8 cellular contexts compared by ENCODE assay signal in the genomic region with DNA sequence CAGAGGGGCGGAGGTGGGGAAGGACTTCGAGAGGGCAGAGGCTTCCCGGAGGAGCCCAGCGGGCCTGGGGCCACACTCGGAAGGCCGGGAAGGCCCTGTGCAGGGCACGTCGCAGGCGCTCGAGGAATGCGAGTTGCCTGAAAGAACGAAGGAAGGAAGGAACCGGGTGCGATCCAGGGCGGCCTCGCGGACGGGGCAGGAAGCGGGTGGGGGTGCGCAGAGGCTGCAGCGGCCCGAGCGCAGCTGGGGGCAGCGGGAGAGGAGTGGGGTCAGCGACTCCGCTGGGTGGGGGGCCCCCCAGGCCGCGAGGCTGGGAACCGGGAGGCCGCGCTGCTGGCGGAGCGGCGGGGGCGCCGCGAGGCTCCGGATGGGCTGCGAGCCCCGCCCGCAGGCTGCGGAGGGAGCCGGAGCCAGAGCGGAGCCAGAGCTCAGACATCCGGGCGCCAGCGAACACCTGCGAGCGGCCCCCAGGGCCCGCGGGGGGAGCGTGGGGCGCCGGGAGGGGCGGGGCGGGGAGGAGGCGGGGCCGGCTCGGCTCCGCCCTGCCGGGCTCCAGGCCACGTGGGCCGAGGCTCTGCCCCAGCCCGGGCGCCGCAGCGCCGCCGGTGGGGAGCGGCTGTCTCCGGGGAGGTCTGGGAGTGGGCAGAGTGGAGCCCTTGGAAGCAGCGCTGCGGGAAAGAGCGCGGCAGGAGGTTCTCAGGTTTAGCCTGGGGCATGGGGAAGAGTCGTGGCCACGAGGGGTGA. TPM values are rescaled to one million over a fixed set of nuclear protein-coding genes. Genes with fewer than 3 reads are reported as not detected.
DNase-seq lines count a peak whose midpoint lies in the region; ATAC-seq lines count a peak whose summit lies in the region.

No MANE protein-coding gene starts in this region.

- peak overlapping the region; percentile 70 to 99 for H3K4me3 ChIP-seq in mucosa of rectum (ENCODE audit: low read length in 2 of 2)

- peak; percentile 61 for DNase-seq in COLO829 (ENCODE audit: low spot score)
- DNase-seq in HT1080 (ENCODE audit: low read depth): peak; percentile 78
- DNase-seq in NK-92 treated with Interleukin-12 subunit alpha and Interleukin-12 subunit beta, amount 100 ng/mL, for 24 hours (lab: John Stamatoyannopoulos, UW): peak; percentile 53
- peak; percentile 71 for DNase-seq in activated T-cell treated with anti-CD3 and anti-CD28 coated beads for 1 hour (ENCODE audit: low read depth)
- DNase-seq in epidermal melanocyte (ENCODE audit: insufficient read length, low spot score): peak; percentile 77
- peak; percentile 50 to 68 for DNase-seq in stimulated activated CD8-positive, alpha-beta memory T cell treated with anti-CD3 and anti-CD28 coated beads, Interleukin-4, amount 100 ng/mL, for 4 hours (ENCODE audit: low read depth in 2 of 2, low spot score in 1 of 2)

- H3K9ac ChIP-seq in mucosa of rectum (ENCODE audit: low read depth in 1 of 2, low read length in 2 of 2): peak overlapping the region; percentile 98 to 100

- peaks cover 35 to 52% of the 10 kb centered on the region in 2 donors for H3K4me1 ChIP-seq in mucosa of rectum (ENCODE audit: control insufficient read depth in 2 of 2, insufficient read depth in 2 of 2, low read length in 2 of 2)

- H3K27ac ChIP-seq in mucosa of rectum (ENCODE audit: low read depth in 2 of 2, low read length in 2 of 2): peak overlapping the region; percentile 98 to 99

- no peaks in the 10 kb centered on the region for H3K27me3 ChIP-seq in mucosa of rectum (ENCODE audit: control insufficient read depth in 2 of 2, insufficient read depth in 2 of 2, low read length in 2 of 2)

- H3K36me3 ChIP-seq in mucosa of rectum (ENCODE audit: control insufficient read depth in 2 of 2, insufficient read depth in 2 of 2, low read length in 2 of 2): peaks cover 5 to 8% of the 10 kb centered on the region in 2 donors

- no peaks in the 10 kb centered on the region for H3K9me3 ChIP-seq in mucosa of rectum (ENCODE audit: control insufficient read depth in 2 of 2, low read length in 2 of 2)

- ATAC-seq in GM19463 (IDR thresholded peaks at IDR 0.05; ENCODE audit: unreplicated experiment): peak; percentile 62

RNA-seq across cellular contexts. Expression of a gene that starts 4.6 kb away (rescaled TPM):
- 334 and 359 TPM in 2 replicates for total RNA-seq in HT1080 (2014; rRNA removed; shearing (Covaris generic))
- 215 and 283 TPM in 2 replicates for polyA plus RNA-seq in HT1080 (2015; cell fraction: cytosol; rRNA removed)
- 171 and 175 TPM in 2 replicates for polyA plus RNA-seq in HT1080 (2015; cell fraction: nucleus; rRNA removed)

RNA-seq across cellular contexts. Expression of a gene that starts 23.6 kb away (rescaled TPM):
- total RNA-seq in HT1080 (2014; rRNA removed; shearing (Covaris generic)): 4.3 and 5.6 TPM in 2 replicates
- polyA plus RNA-seq in HT1080 (2015; cell fraction: cytosol; rRNA removed): 1.4 TPM in 2 replicates
- polyA plus RNA-seq in HT1080 (2015; cell fraction: nucleus; rRNA removed): 1.9 TPM in 2 replicates

Comparison
In these comparisons a context has a peak if more than half of its experiments do, and no peak if none do; other contexts are left out.
1. Peak in every context shown above with its lines: DNase-seq, ATAC-seq, H3K4me3 ChIP-seq and H3K27ac ChIP-seq.